Comparison of ENCODE assay signal across 22 cellular contexts in the genomic region with DNA sequence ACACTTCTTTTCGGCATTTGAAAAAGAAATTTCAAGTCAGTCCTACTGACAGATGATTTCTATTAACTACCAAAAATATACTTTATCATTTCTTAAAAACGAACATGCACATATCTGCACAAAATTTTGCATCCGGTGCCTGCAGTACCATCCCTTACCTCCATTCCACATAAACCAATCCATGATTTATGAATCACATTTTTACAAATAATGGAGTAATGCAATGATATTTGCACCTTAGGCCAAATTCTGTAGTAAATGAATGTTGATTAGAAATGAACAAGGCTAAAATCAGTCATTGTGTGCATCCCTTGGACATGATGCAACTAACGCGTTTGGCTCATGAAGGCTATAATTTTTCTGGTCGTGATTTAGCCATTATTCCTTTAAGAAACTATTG. TPM values are rescaled to one million over a fixed set of nuclear protein-coding genes. Genes with fewer than 3 reads are reported as not detected.
"Had no signal": no experiment of that assay in that cellular context is flagged by ENCODE, and none has a peak within 500 bp of the region (broad histone marks: within the 10 kb centered on the region; RNA-seq: fewer than 3 reads in every experiment).

No MANE protein-coding gene starts in this region.

- H3K27ac Mint-ChIP-seq: activated CD4-positive, alpha-beta memory T cell treated with anti-CD3 and anti-CD28 coated beads, Interleukin-2, amount 10 ng/mL, durations not matched to agents 7 days and 5 days; activated CD4-positive, alpha-beta T cell treated with anti-CD3 and anti-CD28 coated beads for 36 hours; activated naive CD4-positive, alpha-beta T cell treated with anti-CD3 and anti-CD28 coated beads, Interleukin-2, amount 10 ng/mL, durations not matched to agents 7 days and 5 days; activated naive CD8-positive, alpha-beta T cell treated with anti-CD3 and anti-CD28 coated beads for 36 hours; activated T-helper 17 cell treated with anti-CD3 and anti-CD28 coated beads, Interleukin-2, amount 50 U/mL, for 72 hours; T-helper 17 cell had no signal

- H3K4me3 Mint-ChIP-seq: activated CD4-positive, alpha-beta memory T cell treated with anti-CD3 and anti-CD28 coated beads, Interleukin-2, amount 10 ng/mL, durations not matched to agents 7 days and 5 days; activated CD4-positive, alpha-beta T cell treated with anti-CD3 and anti-CD28 coated beads for 36 hours; activated naive CD4-positive, alpha-beta T cell treated with anti-CD3 and anti-CD28 coated beads, Interleukin-2, amount 10 ng/mL, durations not matched to agents 7 days and 5 days; activated naive CD8-positive, alpha-beta T cell treated with anti-CD3 and anti-CD28 coated beads for 36 hours; activated T-helper 17 cell treated with anti-CD3 and anti-CD28 coated beads, Interleukin-2, amount 50 U/mL, for 72 hours; T-helper 17 cell had no signal

- H3K27ac ChIP-seq: KMS-11, PC-9 had no signal

- H3K27me3 Mint-ChIP-seq: activated CD4-positive, alpha-beta memory T cell treated with anti-CD3 and anti-CD28 coated beads, Interleukin-2, amount 10 ng/mL, durations not matched to agents 7 days and 5 days; activated CD4-positive, alpha-beta T cell treated with anti-CD3 and anti-CD28 coated beads for 36 hours; activated naive CD4-positive, alpha-beta T cell treated with anti-CD3 and anti-CD28 coated beads, Interleukin-2, amount 10 ng/mL, durations not matched to agents 7 days and 5 days; activated naive CD8-positive, alpha-beta T cell treated with anti-CD3 and anti-CD28 coated beads for 36 hours; activated T-helper 17 cell treated with anti-CD3 and anti-CD28 coated beads, Interleukin-2, amount 50 U/mL, for 72 hours; T-helper 17 cell had no signal

- H3K9ac ChIP-seq: KMS-11 had no signal

- H3K4me1 Mint-ChIP-seq: activated CD4-positive, alpha-beta memory T cell treated with anti-CD3 and anti-CD28 coated beads, Interleukin-2, amount 10 ng/mL, durations not matched to agents 7 days and 5 days; activated CD4-positive, alpha-beta T cell treated with anti-CD3 and anti-CD28 coated beads for 36 hours; activated naive CD4-positive, alpha-beta T cell treated with anti-CD3 and anti-CD28 coated beads, Interleukin-2, amount 10 ng/mL, durations not matched to agents 7 days and 5 days; activated naive CD8-positive, alpha-beta T cell treated with anti-CD3 and anti-CD28 coated beads for 36 hours; activated T-helper 17 cell treated with anti-CD3 and anti-CD28 coated beads, Interleukin-2, amount 50 U/mL, for 72 hours; T-helper 17 cell had no signal

- H3K36me3 Mint-ChIP-seq: activated naive CD4-positive, alpha-beta T cell treated with anti-CD3 and anti-CD28 coated beads, Interleukin-2, amount 10 ng/mL, durations not matched to agents 7 days and 5 days; activated naive CD8-positive, alpha-beta T cell treated with anti-CD3 and anti-CD28 coated beads for 36 hours had no signal

- DNase-seq: activated CD4-positive, alpha-beta memory T cell treated with anti-CD3 and anti-CD28 coated beads, Interleukin-2, amount 10 ng/mL, durations not matched to agents 7 days and 5 days; activated CD4-positive, alpha-beta T cell treated with anti-CD3 and anti-CD28 coated beads for 36 hours; activated CD4-positive, alpha-beta T cell treated with anti-CD3 and anti-CD28 coated beads, Interleukin-2, amount 50 U/mL, for 1 hour; activated gamma-delta T cell treated with Interleukin-2 at 50 U/mL for 16 hours; activated naive CD4-positive, alpha-beta T cell treated with anti-CD3 and anti-CD28 coated beads, Interleukin-2, amount 10 ng/mL, durations not matched to agents 7 days and 5 days; activated naive CD8-positive, alpha-beta T cell treated with anti-CD3 and anti-CD28 coated beads for 36 hours; activated T-cell treated with anti-CD3 and anti-CD28 coated beads for 4 hours; activated T-cell treated with anti-CD3 and anti-CD28 coated beads, Interleukin-2, amount 50 U/mL, for 48 hours; NCI-H1105; NCI-H1436; NCI-H1694 treated with DMSO at 0.1 percent for 48 hours; NCI-H2029 treated with DMSO at 0.1 percent for 48 hours; NCI-H446; NCI-H524; PC-9; SIG-M5; T-helper 17 cell; T-helper 9 cell had no signal

- H3K4me3 ChIP-seq: PC-9 had no signal

- ATAC-seq: activated CD4-positive, alpha-beta T cell treated with anti-CD3 and anti-CD28 coated beads for 36 hours; activated T-helper 17 cell treated with anti-CD3 and anti-CD28 coated beads, Interleukin-2, amount 50 U/mL, for 72 hours; T-helper 17 cell had no signal

RNA-seq across cellular contexts. Expression of gene ROBO2, which starts 46.5 kb away (rescaled TPM):
- total RNA-seq: activated CD4-positive, alpha-beta memory T cell treated with anti-CD3 and anti-CD28 coated beads, Interleukin-2, amount 10 ng/mL, durations not matched to agents 7 days and 5 days; activated CD4-positive, alpha-beta T cell treated with anti-CD3 and anti-CD28 coated beads for 36 hours; activated CD8-positive, alpha-beta memory T cell treated with anti-CD3 and anti-CD28 coated beads for 36 hours; activated naive CD8-positive, alpha-beta T cell treated with anti-CD3 and anti-CD28 coated beads for 36 hours; activated T-helper 17 cell treated with anti-CD3 and anti-CD28 coated beads, Interleukin-2, amount 50 U/mL, for 72 hours; MCF 10A; T-helper 17 cell had no signal
